In genomic region chr12:106248849-106249371, GRCh38 we compare ENCODE assay signal across 8 cellular contexts. TPM values are rescaled to one million over a fixed set of nuclear protein-coding genes. Genes with fewer than 3 reads are reported as not detected.
A peak's percentile ranks its signal among the peaks of the same experiment; 100 is the strongest.
DNase-seq lines count a peak whose midpoint lies in the region; TF ChIP-seq lines count a peak whose summit lies in the region.

No MANE protein-coding gene starts in this region.

- H3K9ac ChIP-seq in iPS-15b (ENCODE audit: low read depth, low read length) = peak overlapping the region; percentile 2

- peaks cover 14% of the 10 kb centered on the region; the same call in 1 of the 2 replicates for H3F3A ChIP-seq in PC-9 (ENCODE audit: insufficient read depth, low read depth)

- H3K27me3 ChIP-seq in PC-9 (ENCODE audit: insufficient read depth, low read depth) (no peaks in the 10 kb centered on the region), iPS-15b (ENCODE audit: control insufficient read depth, insufficient read depth, low read length) (peaks cover 2% of the 10 kb centered on the region)

- TF ChIP-seq CTCF in GM12864 (IDR thresholded peaks at IDR 0.05; ENCODE audit: low read depth, low read length, missing control alignments) = no peak
- no peak for TF ChIP-seq CTCF in PC-9 (conservative IDR thresholded peaks at IDR 0.05)

- peak overlapping the region; percentile 92 for H2AFZ ChIP-seq in PC-9

- peak overlapping the region; percentile 50; the same call in 1 of the 2 replicates for H3K27ac ChIP-seq in PC-9
- H3K27ac ChIP-seq in angular gyrus (ENCODE audit: low read depth, low read length) = peak overlapping the region; percentile 50

- POLR2A ChIA-PET in PC-9 (lab: Charles Lee; ENCODE audit: unreplicated experiment) = no interaction called here

- H3K79me2 ChIP-seq in PC-9 (ENCODE audit: low read depth) = peaks cover 31% of the 10 kb centered on the region

- CTCF ChIA-PET in PC-9 (lab: Charles Lee) = no interaction called here

- peaks cover 7% of the 10 kb centered on the region; the same call in 1 of the 2 replicates for H4K20me1 ChIP-seq in PC-9 (ENCODE audit: insufficient read depth)

- H3K4me2 ChIP-seq in PC-9 = peak overlapping the region; percentile 75

- H3K4me1 ChIP-seq in PC-9 (replicated peaks; ENCODE audit: insufficient read depth) = peaks cover 29% of the 10 kb centered on the region
- H3K4me1 ChIP-seq in iPS-15b (ENCODE audit: control insufficient read depth, insufficient read depth, low read length) = peaks cover 7% of the 10 kb centered on the region

- no peaks in the 10 kb centered on the region for H3K9me2 ChIP-seq in PC-9 (ENCODE audit: insufficient read depth)

- peak overlapping the region; percentile 91 for H3K4me3 ChIP-seq in GM12864 (ENCODE audit: low read depth, low read length)
- H3K4me3 ChIP-seq in PC-9 = peak overlapping the region; percentile 87
- peak overlapping the region; percentile 61 for H3K4me3 ChIP-seq in iPS-15b (ENCODE audit: low read depth, low read length)

- DNase-seq in GM12864 (ENCODE audit: low read depth) (no peak), PC-9 (no peak), NCI-H526 (lab: John Stamatoyannopoulos, UW) (no peak), H4 (ENCODE audit: low spot score) (no peak), NCI-H2171 treated with DMSO at 0.1 percent for 48 hours (lab: John Stamatoyannopoulos, UW) (no peak)
- peak; percentile 16 to 26 for DNase-seq in stimulated activated CD4-positive, alpha-beta T cell treated with anti-CD3 and anti-CD28 coated beads, Interleukin-15, amount 100 ng/mL, for 48 hours (ENCODE audit: low read depth in 2 of 2)

- H3K9me3 ChIP-seq in PC-9 (ENCODE audit: insufficient read depth, low read depth) (no peaks in the 10 kb centered on the region), iPS-15b (ENCODE audit: control insufficient read depth, insufficient read depth, low read length) (no peaks in the 10 kb centered on the region)

- BruUV-seq in PC-9 (replicated peaks; lab: Mats Ljungman, UMichigan) = no TSS peak

- intact Hi-C loops in PC-9 (cut with micrococcal nuclease; ENCODE audit: unreplicated experiment) = loop anchor here (1.0 to 5.0 kb wide), 2 partner anchors 47 to 708 kb away; partner anchors contain the start of gene TMEM263

- no peaks in the 10 kb centered on the region; the same call in 1 of the 2 replicates for H3K36me3 ChIP-seq in PC-9 (ENCODE audit: low read depth)
- peaks cover 4% of the 10 kb centered on the region for H3K36me3 ChIP-seq in iPS-15b (ENCODE audit: control insufficient read depth, insufficient read depth, low read length)

RNA-seq across cellular contexts. Expression of gene CKAP4, which starts 1.1 kb away (rescaled TPM):
- total RNA-seq in PC-9 (2021) = 73.6 and 81.5 TPM in 2 replicates
- total RNA-seq in H4 (2014; rRNA removed; shearing (Covaris generic)) = 149 and 151 TPM in 2 replicates

RNA-seq across cellular contexts. Expression of gene TCP11L2, which starts 53.6 kb away (rescaled TPM):
- total RNA-seq in PC-9 (2021) = 34.6 and 35.1 TPM in 2 replicates
- 11.7 and 13.4 TPM in 2 replicates for total RNA-seq in H4 (2014; rRNA removed; shearing (Covaris generic))

Comparison
In these comparisons a context has a peak if more than half of its experiments do, and no peak if none do; other contexts are left out.
1. DNase-seq: peak in stimulated activated CD4-positive, alpha-beta T cell treated with anti-CD3 and anti-CD28 coated beads, Interleukin-15, amount 100 ng/mL, for 48 hours (2 of 2); none in GM12864 (single experiment), PC-9 (0 of 2), NCI-H526 (0 of 2), H4 (single experiment) and NCI-H2171 treated with DMSO at 0.1 percent for 48 hours (single experiment).
2. Peak in every context shown above with its lines, with median percentiles within 50 percentile points of each other: H3K4me3 ChIP-seq.